ENCODE assay signal across 2 cellular contexts in the genomic region with DNA sequence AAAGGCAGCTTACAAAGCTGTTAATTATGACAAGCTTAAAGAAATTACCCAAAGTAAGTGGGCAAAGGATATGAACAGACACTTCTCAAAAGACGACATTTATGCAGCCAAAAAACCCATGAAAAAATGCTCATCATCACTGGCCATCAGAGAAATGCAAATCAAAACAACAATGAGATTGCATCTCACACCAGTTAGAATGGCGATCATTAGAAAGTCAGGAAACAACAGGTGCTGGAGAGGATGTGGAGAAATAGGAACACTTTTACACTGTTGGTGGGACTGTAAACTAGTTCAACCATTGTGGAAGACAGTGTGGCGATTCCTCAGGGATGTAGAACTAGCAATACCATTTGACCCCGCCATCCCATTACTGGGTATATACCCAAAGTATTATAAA. TPM values are rescaled to one million over a fixed set of nuclear protein-coding genes. Genes with fewer than 3 reads are reported as not detected.
"Had no signal": no experiment of that assay in that cellular context is flagged by ENCODE, and none has a peak within 500 bp of the region (broad histone marks: within the 10 kb centered on the region; RNA-seq: fewer than 3 reads in every experiment).

No MANE protein-coding gene starts in this region.

RNA-seq across cellular contexts. Expression of a gene that starts 59.3 kb away (rescaled TPM):
- total RNA-seq: thoracic aorta, upper lobe of right lung had no signal
